Comparison of ENCODE assay signal across 1 cellular context in the genomic region with DNA sequence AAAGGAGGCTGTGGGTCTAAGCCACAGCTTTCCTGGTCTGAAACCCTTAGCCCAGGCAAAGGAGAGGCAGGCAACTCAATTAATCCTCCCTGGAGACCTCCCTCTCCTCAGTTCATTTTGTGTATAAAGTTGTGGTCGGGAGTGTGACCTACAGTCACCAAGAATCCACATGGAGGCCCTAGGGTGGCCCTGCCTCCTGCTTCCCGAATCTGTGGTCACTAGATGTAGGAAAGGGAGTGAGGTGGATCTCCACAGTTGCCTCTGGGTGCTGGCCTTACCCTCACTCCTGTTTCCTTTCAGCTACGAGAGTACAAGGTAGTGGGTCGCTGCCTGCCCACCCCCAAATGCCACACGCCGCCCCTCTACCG.
TF ChIP-seq lines count a peak whose summit lies in the region.

No MANE protein-coding gene starts in this region.

TF ChIP-seq in IMR-90, 13 proteins besides CTCF, POLR2A, EP300 and RAD21 (continued from another document):
- TF ChIP-seq RCOR1 (IDR thresholded peaks at IDR 0.05; ENCODE audit: insufficient replicate concordance, low read length) (no peak), MAFK (IDR thresholded peaks at IDR 0.05; ENCODE audit: low read depth, low read length) (no peak), MXI1 (IDR thresholded peaks at IDR 0.05; ENCODE audit: borderline replicate concordance, low read depth, low read length) (no peak), CHD1 (IDR thresholded peaks at IDR 0.05; ENCODE audit: low read depth, low read length) (no peak)
